ENCODE assay signal across 27 cellular contexts in the genomic region with DNA sequence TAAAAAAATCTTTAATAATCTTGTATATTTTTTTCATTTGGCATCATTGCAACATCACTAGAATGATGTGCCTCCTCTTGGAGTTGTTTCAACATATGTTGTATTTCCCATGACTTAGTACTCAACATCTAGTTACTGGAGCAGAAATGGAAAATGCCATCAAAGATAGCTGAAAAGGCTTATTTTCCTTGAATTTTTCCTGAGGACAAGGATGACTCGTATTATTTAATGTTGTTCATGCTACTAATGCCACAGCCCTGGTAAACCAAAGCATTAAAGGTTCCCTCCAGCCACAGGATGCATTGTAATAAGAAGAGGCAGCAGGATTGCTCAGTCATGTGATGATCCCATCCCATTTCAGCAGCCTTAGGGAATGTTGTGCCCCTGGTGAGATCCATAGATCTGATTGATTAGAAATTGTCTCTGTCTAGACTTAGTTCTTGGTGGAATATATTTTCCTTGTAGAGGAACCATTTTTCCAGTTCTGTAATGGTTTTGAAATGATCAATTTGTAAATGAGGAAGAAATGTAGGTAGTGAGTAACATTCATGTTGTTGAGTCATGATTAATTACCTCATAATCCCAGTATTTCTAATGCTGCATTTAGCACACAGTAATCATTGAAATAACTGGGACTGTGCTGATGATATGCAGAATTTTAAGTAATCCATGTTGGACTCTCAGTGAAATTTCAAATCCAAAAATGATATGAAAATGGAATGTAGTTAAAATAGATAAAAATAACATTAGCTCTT.
DNase-seq lines count a peak whose midpoint lies in the region; ATAC-seq and FAIRE-seq lines count a peak whose summit lies in the region.
"Had no signal": no experiment of that assay in that cellular context is flagged by ENCODE, and none has a peak within 500 bp of the region (broad histone marks: within the 10 kb centered on the region; RNA-seq: fewer than 3 reads in every experiment).

No MANE protein-coding gene starts in this region.

- peaks cover 21% of the 10 kb centered on the region for H3K4me1 ChIP-seq in GM23248 (ENCODE audit: insufficient read depth)
- H3K4me1 ChIP-seq in mesenchymal stem cell (ENCODE audit: control insufficient read depth, insufficient read depth, low read depth, low read length), result no peaks in the 10 kb centered on the region
- H3K4me1 ChIP-seq in small intestine (ENCODE audit: control insufficient read depth in 2 of 2, insufficient read depth in 1 of 2, low read depth in 1 of 2, low read length in 1 of 2), result no peaks in the 10 kb centered on the region
- H3K4me1 ChIP-seq: tibial nerve had no signal

- H2BK5ac ChIP-seq in mesenchymal stem cell (ENCODE audit: low read depth, low read length, poor library complexity, severe bottlenecking), result no peak overlapping the region

- H3K18ac ChIP-seq in mesenchymal stem cell (ENCODE audit: low read depth in 1 of 2, low read length in 2 of 2), result no peak overlapping the region

- H3K4me2 ChIP-seq in GM23248 (ENCODE audit: unreplicated experiment) (peak overlapping the region; percentile 26), mesenchymal stem cell (ENCODE audit: low read length, poor library complexity, severe bottlenecking) (no peak overlapping the region)

- no peak overlapping the region for H2BK15ac ChIP-seq in mesenchymal stem cell (ENCODE audit: low read depth, poor library complexity, severe bottlenecking)

- H3K27ac ChIP-seq in GM23248 (peak overlapping the region; percentile 69), epithelial cell of prostate (peak overlapping the region; percentile 32), mesenchymal stem cell (ENCODE audit: low read length, poor library complexity, severe bottlenecking) (no peak overlapping the region), small intestine (ENCODE audit: low read depth in 1 of 2, low read length in 1 of 2) (no peak overlapping the region)
- H3K27ac ChIP-seq: HL-60, tibial nerve had no signal

- no peaks in the 10 kb centered on the region for H3K36me3 ChIP-seq in GM23248 (ENCODE audit: low read depth)
- no peaks in the 10 kb centered on the region for H3K36me3 ChIP-seq in mesenchymal stem cell (ENCODE audit: control insufficient read depth in 1 of 2, insufficient read depth in 2 of 2, low read depth in 1 of 2, low read length in 2 of 2)
- H3K36me3 ChIP-seq in small intestine (ENCODE audit: control insufficient read depth in 2 of 2, insufficient read depth in 2 of 2, low read length in 2 of 2), result no peaks in the 10 kb centered on the region
- H3K36me3 ChIP-seq: tibial nerve had no signal

- 72 to 84% methylated on average over 1 of the region's 1 CpG for WGBS in GM23248 (ENCODE audit: low coverage in 1 of 2, low lambda C conversion rate in 2 of 2, missing lambda C conversion rate in 2 of 2), 2 experiments
- 80% methylated on average over 1 of the region's 1 CpG for WGBS in mesenchymal stem cell
- WGBS in small intestine, 3 donors, result 59 to 79% (median 78%) methylated on average over 1 of the region's 1 CpG

- no peak overlapping the region for H4K8ac ChIP-seq in mesenchymal stem cell (ENCODE audit: low read length)

- no peak overlapping the region for H3K4ac ChIP-seq in mesenchymal stem cell (ENCODE audit: low read depth in 1 of 2, low read length in 2 of 2)

- H4K20me1 ChIP-seq in GM23248 (ENCODE audit: insufficient read depth), result no peaks in the 10 kb centered on the region

- no peak overlapping the region for H2AK5ac ChIP-seq in mesenchymal stem cell (ENCODE audit: low read length, severe bottlenecking)

- no peak overlapping the region for H4K91ac ChIP-seq in mesenchymal stem cell (ENCODE audit: low read length)

- no peak overlapping the region for H3K14ac ChIP-seq in mesenchymal stem cell (ENCODE audit: low read length in 2 of 2)

- no peak overlapping the region for H2BK12ac ChIP-seq in mesenchymal stem cell (ENCODE audit: low read length in 2 of 2)

- no peak for ATAC-seq in GM19324 (IDR thresholded peaks at IDR 0.05; ENCODE audit: low FRiP score, unreplicated experiment)
- no peak for ATAC-seq in GM18519 (IDR thresholded peaks at IDR 0.05; ENCODE audit: low FRiP score, unreplicated experiment)
- ATAC-seq: activated T-cell treated with anti-CD3 and anti-CD28 coated beads, Interleukin-2, amount 50 U/mL, for 4 hours; CD8-positive, alpha-beta T cell; stimulated activated naive CD8-positive, alpha-beta T cell treated with anti-CD3 and anti-CD28 coated beads, Interleukin-15, amount 100 ng/mL, for 72 hours had no signal

- no peak overlapping the region for H3K23ac ChIP-seq in mesenchymal stem cell (ENCODE audit: low read length in 2 of 2)

- FAIRE-seq in small intestine (lab: Jason Lieb, UNC), result no peak
- FAIRE-seq: endothelial cell of umbilical vein, H1 had no signal

- H3K27me3 ChIP-seq in GM23248 (replicated peaks; ENCODE audit: insufficient read depth), result no peaks in the 10 kb centered on the region
- no peaks in the 10 kb centered on the region for H3K27me3 ChIP-seq in mesenchymal stem cell (ENCODE audit: control insufficient read depth in 1 of 2, insufficient read depth in 1 of 2, low read length in 2 of 2)
- no peaks in the 10 kb centered on the region for H3K27me3 ChIP-seq in small intestine (ENCODE audit: control insufficient read depth in 2 of 2, insufficient read depth in 2 of 2, low read length in 2 of 2)
- H3K27me3 ChIP-seq: tibial nerve had no signal

- H3K4me3 ChIP-seq in GM23248, result no peak overlapping the region
- H3K4me3 ChIP-seq in mesenchymal stem cell (ENCODE audit: insufficient read depth in 1 of 2, low read depth in 1 of 2, low read length in 2 of 2), result no peak overlapping the region
- H3K4me3 ChIP-seq in small intestine (ENCODE audit: low read depth in 1 of 2, low read length in 2 of 2), result no peak overlapping the region
- H3K4me3 ChIP-seq: tibial nerve had no signal

- H3F3A ChIP-seq in GM23248 (ENCODE audit: insufficient read depth), result peaks cover 17% of the 10 kb centered on the region

- H3K9me3 ChIP-seq in GM23248 (ENCODE audit: low read depth) (no peaks in the 10 kb centered on the region), mesenchymal stem cell (ENCODE audit: control insufficient read depth, low read length) (no peaks in the 10 kb centered on the region), small intestine (ENCODE audit: control insufficient read depth, low read depth) (no peaks in the 10 kb centered on the region)
- H3K9me3 ChIP-seq: tibial nerve had no signal

- H2AFZ ChIP-seq in GM23248 (peak overlapping the region; percentile 41; the same call in 1 of the 2 replicates), mesenchymal stem cell (ENCODE audit: low read depth, low read length) (no peak overlapping the region)

- DNase-seq in GM23248, result peak; percentile 58
- DNase-seq in RPMI7951 (ENCODE audit: low read depth), result peak; percentile 3
- no peak for DNase-seq in epithelial cell of prostate (ENCODE audit: low read depth, low spot score)
- no peak for DNase-seq in mesenchymal stem cell
- DNase-seq in small intestine, result no peak
- no peak for DNase-seq in HPDE6-E6E7 (ENCODE audit: extremely low spot score)
- DNase-seq: activated CD4-positive, alpha-beta T cell treated with anti-CD3 and anti-CD28 coated beads for 1 hour; activated naive CD4-positive, alpha-beta T cell; activated T-cell treated with anti-CD3 and anti-CD28 coated beads, Interleukin-2, amount 50 U/mL, for 4 hours; amygdala; caudate nucleus; CD8-positive, alpha-beta T cell; DND-41; MV-4-11; naive B cell; NCI-H187; NCI-H69; nucleus accumbens; stimulated activated CD4-positive, alpha-beta T cell treated with anti-CD3 and anti-CD28 coated beads, Interleukin-12 subunit alpha, Interleukin-12 subunit beta, amount 100 ng/mL, for 4 hours; stimulated activated CD4-positive, alpha-beta T cell treated with anti-CD3 and anti-CD28 coated beads, Interleukin-4, amount 100 ng/mL, for 4 hours; stimulated activated naive CD8-positive, alpha-beta T cell treated with anti-CD3 and anti-CD28 coated beads, Interleukin-15, amount 100 ng/mL, for 72 hours had no signal

- no peaks in the 10 kb centered on the region for H3K79me2 ChIP-seq in GM23248 (ENCODE audit: insufficient read depth)

- in situ Hi-C loops in GM23248 (cut with MboI), result no loop called here

- H3K9ac ChIP-seq in GM23248, result no peak overlapping the region
- peak overlapping the region; percentile 23 for H3K9ac ChIP-seq in mesenchymal stem cell (ENCODE audit: low read length)

- no peaks in the 10 kb centered on the region for H3K79me1 ChIP-seq in mesenchymal stem cell (replicated peaks; ENCODE audit: low read length, poor library complexity, severe bottlenecking)

- H2BK120ac ChIP-seq in mesenchymal stem cell (ENCODE audit: low read depth, low read length), result no peak overlapping the region

- no peaks in the 10 kb centered on the region for H3K9me2 ChIP-seq in GM23248 (ENCODE audit: insufficient read depth)

Comparison
In these comparisons a context has a peak if more than half of its experiments do, and no peak if none do; other contexts are left out.
1. DNase-seq: peak in GM23248 (single experiment) and RPMI7951 (single experiment); none in epithelial cell of prostate (single experiment), mesenchymal stem cell (single experiment), small intestine (single experiment) and HPDE6-E6E7 (single experiment).
2. H3K27ac ChIP-seq: peak in GM23248 (single experiment) and epithelial cell of prostate (single experiment); none in mesenchymal stem cell (single experiment) and small intestine (0 of 2).